In genomic region chr9:123642291-123643278, GRCh38 we compare ENCODE assay signal across 9 cellular contexts.
DNase-seq lines count a peak whose midpoint lies in the region; ATAC-seq, FAIRE-seq and TF ChIP-seq lines count a peak whose summit lies in the region.
"Had no signal": no experiment of that assay in that cellular context is flagged by ENCODE, and none has a peak within 500 bp of the region (broad histone marks: within the 10 kb centered on the region; RNA-seq: fewer than 3 reads in every experiment).

No MANE protein-coding gene starts in this region.

- H3K4me3 ChIP-seq in pancreas, result no peak overlapping the region

- TF ChIP-seq CTCF in pancreas (IDR thresholded peaks at IDR 0.05), result no peak
- no peak for TF ChIP-seq CTCF in Calu3 (IDR thresholded peaks at IDR 0.05; ENCODE audit: unreplicated experiment)

- no peak overlapping the region for H3K27ac Mint-ChIP-seq in Calu3 (ENCODE audit: unreplicated experiment)

- no peak overlapping the region for H3K27ac ChIP-seq in pancreas

- intact Hi-C loops in pancreas (cut with DNase I), result no loop called here
- intact Hi-C loops in Calu3 (cut with micrococcal nuclease; ENCODE audit: unreplicated experiment), result no loop called here

- ATAC-seq in pancreas (peak in 3 of 4 donors; percentile 46 to 76 (median 54)), HG02610 (IDR thresholded peaks at IDR 0.05; ENCODE audit: unreplicated experiment) (no peak), GM21737 (IDR thresholded peaks at IDR 0.05; ENCODE audit: unreplicated experiment) (no peak)

- no peaks in the 10 kb centered on the region for H3K4me1 Mint-ChIP-seq in Calu3 (ENCODE audit: low read depth, unreplicated experiment)

- peak; percentile 87 for DNase-seq in G401 (ENCODE audit: low spot score)
- peak; percentile 97 for DNase-seq in NCI-H345 treated with DMSO at 0.1 percent for 48 hours (lab: John Stamatoyannopoulos, UW; ENCODE audit: unreplicated experiment)
- peak; percentile 52 for DNase-seq in cerebellum (ENCODE audit: low spot score)
- peak in 2 of 6 donors; percentile 7 to 29 for DNase-seq in pancreas
- no peak for DNase-seq in Calu3
- no peak for DNase-seq in kidney tubule cell (ENCODE audit: low spot score)
- DNase-seq: DND-41 had no signal

- no peaks in the 10 kb centered on the region for H3K36me3 ChIP-seq in pancreas

- FAIRE-seq in pancreas (lab: Jason Lieb, UNC), result no peak

- H3K27me3 ChIP-seq in pancreas, result peaks cover 0 to 6% (median 0%) of the 10 kb centered on the region in 4 donors

- H3K36me3 Mint-ChIP-seq in Calu3 (ENCODE audit: insufficient read depth, unreplicated experiment), result no peaks in the 10 kb centered on the region

- no peaks in the 10 kb centered on the region for H3K4me1 ChIP-seq in pancreas

- in situ Hi-C loops in G401 (cut with HindIII; ENCODE audit: low sequenced_read_pairs), result no loop called here

- no TSS peak for BruUV-seq in Calu3 (replicated peaks; lab: Mats Ljungman, UMichigan)

- CTCF ChIA-PET in Calu3 (lab: Charles Lee), result interaction anchor here (0.5 kb wide), 1 partner anchor 528 kb away, joined by 13 read pairs; no protein-coding TSS in a partner anchor

- no peaks in the 10 kb centered on the region for H3K9me3 Mint-ChIP-seq in Calu3 (ENCODE audit: low read depth, unreplicated experiment)

- H3K27me3 Mint-ChIP-seq in Calu3 (ENCODE audit: unreplicated experiment), result no peaks in the 10 kb centered on the region

- 51 to 57% methylated on average over 12 of the region's 12 CpGs for WGBS in pancreas, 2 donors

- no peaks in the 10 kb centered on the region for H3K9me3 ChIP-seq in pancreas

- no peak overlapping the region for H3K4me3 Mint-ChIP-seq in Calu3 (ENCODE audit: low read depth, unreplicated experiment)

Comparison
In these comparisons a context has a peak if more than half of its experiments do, and no peak if none do; other contexts are left out.
1. DNase-seq: peak in G401 (single experiment), NCI-H345 treated with DMSO at 0.1 percent for 48 hours (single experiment) and cerebellum (single experiment); none in Calu3 (single experiment) and kidney tubule cell (single experiment).
2. ATAC-seq: peak in pancreas (3 of 4); none in HG02610 (single experiment) and GM21737 (single experiment).